In genomic region chr15:55992769-55993110, GRCh38 we compare ENCODE assay signal across 8 cellular contexts. TPM values are rescaled to one million over a fixed set of nuclear protein-coding genes. Genes with fewer than 3 reads are reported as not detected.
DNase-seq lines count a peak whose midpoint lies in the region; ATAC-seq and TF ChIP-seq lines count a peak whose summit lies in the region.

No MANE protein-coding gene starts in this region.

- H3K36me3 ChIP-seq in lower lobe of right lung (no peaks in the 10 kb centered on the region), tibial nerve (no peaks in the 10 kb centered on the region)

- H3K9me3 ChIP-seq in lower lobe of right lung: no peaks in the 10 kb centered on the region
- no peaks in the 10 kb centered on the region for H3K9me3 ChIP-seq in tibial nerve

- H3K9me3 Mint-ChIP-seq in activated T-cell treated with anti-CD3 and anti-CD28 coated beads, Interleukin-2, amount 50 U/mL, for 4 hours: no peaks in the 10 kb centered on the region
- peaks cover 0 to 4% (median 2%) of the 10 kb centered on the region in 5 experiments for H3K9me3 Mint-ChIP-seq in brain

- TF ChIP-seq POLR2A in tibial nerve (IDR thresholded peaks at IDR 0.05): no peak

- H3K4me1 ChIP-seq in lower lobe of right lung (peaks cover 28% of the 10 kb centered on the region), tibial nerve (peaks cover 0 to 29% (median 3%) of the 10 kb centered on the region in 4 donors)

- TF ChIP-seq CTCF in brain (conservative IDR thresholded peaks at IDR 0.05): no peak
- TF ChIP-seq CTCF in lower lobe of right lung (IDR thresholded peaks at IDR 0.05): no peak
- no peak for TF ChIP-seq CTCF in tibial nerve (IDR thresholded peaks at IDR 0.05)

- H3K27me3 ChIP-seq in lower lobe of right lung (ENCODE audit: low read depth) (no peaks in the 10 kb centered on the region), tibial nerve (no peaks in the 10 kb centered on the region)

- intact Hi-C loops in lower lobe of right lung (cut with DNase I): no loop called here

- H3K27ac Mint-ChIP-seq in brain: peak overlapping the region; percentile 21 to 96 (median 87)

- H3K4me3 ChIP-seq in lower lobe of right lung (peak overlapping the region; percentile 87), tibial nerve (peak overlapping the region; percentile 79 to 96 (median 92))

- no peak for ATAC-seq in activated T-cell treated with anti-CD3 and anti-CD28 coated beads, Interleukin-2, amount 50 U/mL, for 4 hours
- ATAC-seq in lower lobe of right lung (no peak), HG03520 (IDR thresholded peaks at IDR 0.05; ENCODE audit: unreplicated experiment) (no peak)

- TF ChIP-seq EP300 in tibial nerve (IDR thresholded peaks at IDR 0.05): no peak

- no peaks in the 10 kb centered on the region for H3K36me3 Mint-ChIP-seq in activated T-cell treated with anti-CD3 and anti-CD28 coated beads, Interleukin-2, amount 50 U/mL, for 4 hours (ENCODE audit: insufficient read depth)
- peaks cover 11% of the 10 kb centered on the region for H3K36me3 Mint-ChIP-seq in brain

- 0 to 3% methylated on average over 9 of the region's 9 CpGs for WGBS in tibial nerve, 2 donors

- no peak for DNase-seq in activated T-cell treated with anti-CD3 and anti-CD28 coated beads, Interleukin-2, amount 50 U/mL, for 4 hours
- DNase-seq in activated T-cell treated with anti-CD3 and anti-CD28 coated beads for 4 hours (no peak), lower lobe of right lung (no peak), tibial nerve (ENCODE audit: low spot score in 2 of 2) (no peak), NCI-H774 (lab: John Stamatoyannopoulos, UW) (no peak), iPS-NIHi7 (ENCODE audit: extremely low spot score) (no peak)

- H3K27me3 Mint-ChIP-seq in activated T-cell treated with anti-CD3 and anti-CD28 coated beads, Interleukin-2, amount 50 U/mL, for 4 hours (ENCODE audit: low read depth): peaks cover 7% of the 10 kb centered on the region
- H3K27me3 Mint-ChIP-seq in brain: peaks cover 3% of the 10 kb centered on the region

- H3K4me1 Mint-ChIP-seq in activated T-cell treated with anti-CD3 and anti-CD28 coated beads, Interleukin-2, amount 50 U/mL, for 4 hours (ENCODE audit: low read depth): peaks cover 25% of the 10 kb centered on the region
- peaks cover 47% of the 10 kb centered on the region for H3K4me1 Mint-ChIP-seq in brain

- peak overlapping the region; percentile 88 for H3K4me3 Mint-ChIP-seq in activated T-cell treated with anti-CD3 and anti-CD28 coated beads, Interleukin-2, amount 50 U/mL, for 4 hours
- H3K4me3 Mint-ChIP-seq in brain: peak overlapping the region; percentile 88 to 99 (median 95)

- H3K27ac ChIP-seq in lower lobe of right lung (peak overlapping the region; percentile 90), tibial nerve (peak overlapping the region; percentile 87 to 95 (median 93))

RNA-seq across cellular contexts. Expression of gene NEDD4, which starts 0.7 kb away (rescaled TPM):
- total RNA-seq in activated T-cell treated with anti-CD3 and anti-CD28 coated beads, Interleukin-2, amount 50 U/mL, for 4 hours: 1 to 10 TPM; 4.5 to 9.4 (median 8.0) TPM
- polyA plus RNA-seq in brain (ENCODE audit: insufficient read depth, low read depth, low replicate concordance): 1.7 TPM
- 16.5 TPM for total RNA-seq in lower lobe of right lung
- total RNA-seq in tibial nerve: 10 to 100 TPM in 3 of 4 donors, 1 to 10 TPM in 1; 8.4 to 12.9 (median 12.2) TPM
